Comparison of ENCODE assay signal across 19 cellular contexts in genomic region chr5:102850503-102850902, GRCh38.
"Had no signal": no experiment of that assay in that cellular context is flagged by ENCODE, and none has a peak within 500 bp of the region (broad histone marks: within the 10 kb centered on the region; RNA-seq: fewer than 3 reads in every experiment).

No MANE protein-coding gene starts in this region.

- H3K27ac Mint-ChIP-seq: naive thymus-derived CD4-positive, alpha-beta T cell had no signal

- H3K4me3 Mint-ChIP-seq: immature natural killer cell; naive thymus-derived CD4-positive, alpha-beta T cell had no signal

- H3K27ac ChIP-seq: coronary artery, epithelial cell of prostate, heart right ventricle, prostate gland, right atrium auricular region, upper lobe of right lung, WERI-Rb-1 had no signal

- ATAC-seq: heart right ventricle; left lobe of liver; naive thymus-derived CD4-positive, alpha-beta T cell; stimulated activated naive CD8-positive, alpha-beta T cell treated with anti-CD3 and anti-CD28 coated beads, Interleukin-15, Interleukin-2, amounts not matched to agents 100 U/mL and 50 U/mL, for 24 hours; upper lobe of right lung had no signal

- H3K4me1 ChIP-seq: prostate gland, right atrium auricular region, upper lobe of right lung had no signal

- H3K9me3 ChIP-seq: heart right ventricle, prostate gland, right atrium auricular region, upper lobe of right lung had no signal

- H3K9me3 Mint-ChIP-seq: immature natural killer cell had no signal

- H3K27me3 ChIP-seq: heart right ventricle, right atrium auricular region, upper lobe of right lung had no signal

- H3K4me3 ChIP-seq: coronary artery, heart right ventricle, lung, prostate gland, right atrium auricular region, upper lobe of right lung had no signal

- DNase-seq: activated CD4-positive, alpha-beta T cell treated with anti-CD3 and anti-CD28 coated beads for 1 hour; activated CD8-positive, alpha-beta memory T cell treated with anti-CD3 and anti-CD28 coated beads, Interleukin-2, amount 50 U/mL, for 48 hours; activated naive CD4-positive, alpha-beta T cell treated with Interleukin-2 at 50 U/mL for 16 hours; activated T-cell treated with anti-CD3 and anti-CD28 coated beads, Interleukin-2, amount 50 U/mL, for 48 hours; amygdala; cerebellar nuclear complex; heart right ventricle; immature natural killer cell; naive thymus-derived CD4-positive, alpha-beta T cell; stimulated activated CD4-positive, alpha-beta T cell treated with anti-CD3 and anti-CD28 coated beads, Interleukin-4, amount 100 ng/mL, for 24 hours; stimulated activated naive CD8-positive, alpha-beta T cell treated with anti-CD3 and anti-CD28 coated beads, Interleukin-15, Interleukin-2, amounts not matched to agents 100 U/mL and 50 U/mL, for 24 hours; upper lobe of right lung; WERI-Rb-1 had no signal

- H3K36me3 ChIP-seq: prostate gland, right atrium auricular region, upper lobe of right lung, WERI-Rb-1 had no signal
